ENCODE assay signal across 9 cellular contexts in genomic region chr17:18682671-18683070, GRCh38. TPM values are rescaled to one million over a fixed set of nuclear protein-coding genes. Genes with fewer than 3 reads are reported as not detected.
DNase-seq lines count a peak whose midpoint lies in the region; ATAC-seq and TF ChIP-seq lines count a peak whose summit lies in the region.
"Not testable (repeated sequence)": the region's sequence is repeated elsewhere in the genome, so short reads cannot be mapped to it uniquely, and the experiment has no call there.
"Had no signal": no experiment of that assay in that cellular context is flagged by ENCODE, and none has a peak within 500 bp of the region (broad histone marks: within the 10 kb centered on the region; RNA-seq: fewer than 3 reads in every experiment).

No MANE protein-coding gene starts in this region.

- not testable (repeated sequence) for H3K27me3 ChIP-seq in SJCRH30; duodenal mucosa (ENCODE audit: control insufficient read depth in 1 of 2, insufficient read depth in 2 of 2, low read length in 2 of 2); iPS-18a (ENCODE audit: control insufficient read depth, insufficient read depth, low read length); neural progenitor cell

- peak overlapping the region; percentile 57 for H3K4me2 ChIP-seq in neural progenitor cell

- not testable (repeated sequence) for H3K9me3 ChIP-seq in ES-I3 (ENCODE audit: control insufficient read depth, insufficient read depth, low read length); SJCRH30 (replicated peaks); duodenal mucosa (ENCODE audit: control insufficient read depth in 1 of 2, low read length in 2 of 2); iPS-18a (ENCODE audit: control insufficient read depth, low read depth, low read length); neural progenitor cell (ENCODE audit: low read depth)

- DNase-seq in SJCRH30 (peak in 1 of 2 experiments; percentile 51), superior temporal gyrus (ENCODE audit: extremely low spot score) (peak; percentile 51)
- not testable (repeated sequence) for DNase-seq in activated naive CD4-positive, alpha-beta T cell treated with anti-CD3 and anti-CD28 coated beads for 36 hours; neural progenitor cell (ENCODE audit: low spot score)

- not testable (repeated sequence) for H3K9me3 Mint-ChIP-seq in activated naive CD4-positive, alpha-beta T cell treated with anti-CD3 and anti-CD28 coated beads for 36 hours
- H3K9me3 Mint-ChIP-seq in neural progenitor cell = peaks cover 13% of the 10 kb centered on the region

- H3K4me1 Mint-ChIP-seq in activated naive CD4-positive, alpha-beta T cell treated with anti-CD3 and anti-CD28 coated beads for 36 hours (ENCODE audit: low read depth); neural progenitor cell: not testable (repeated sequence)

- intact Hi-C loops in activated naive CD4-positive, alpha-beta T cell treated with anti-CD3 and anti-CD28 coated beads for 36 hours (cut with micrococcal nuclease) = not testable (repeated sequence)

- H3K4me1 ChIP-seq in ES-I3 (ENCODE audit: insufficient read depth, low read length); SJCRH30; duodenal mucosa (ENCODE audit: control insufficient read depth in 1 of 2, insufficient read depth in 2 of 2, low read length in 2 of 2); iPS-18a (ENCODE audit: control insufficient read depth, low read depth, low read length); neural progenitor cell: not testable (repeated sequence)

- TF ChIP-seq CTCF in neural progenitor cell (IDR thresholded peaks at IDR 0.05) = not testable (repeated sequence)

- peak overlapping the region; percentile 99 for H3K4me3 ChIP-seq in SJCRH30
- H3K4me3 ChIP-seq in duodenal mucosa (ENCODE audit: low read depth in 1 of 2, low read length in 2 of 2) = peak overlapping the region; percentile 52 to 60
- H3K4me3 ChIP-seq in iPS-18a (ENCODE audit: low read length) = peak overlapping the region; percentile 24
- H3K4me3 ChIP-seq in neural progenitor cell = peak overlapping the region; percentile 67

- peak overlapping the region; percentile 78 for H3K4me3 Mint-ChIP-seq in activated naive CD4-positive, alpha-beta T cell treated with anti-CD3 and anti-CD28 coated beads for 36 hours
- H3K4me3 Mint-ChIP-seq in neural progenitor cell = peak overlapping the region; percentile 89

- not testable (repeated sequence) for H3K27ac Mint-ChIP-seq in activated naive CD4-positive, alpha-beta T cell treated with anti-CD3 and anti-CD28 coated beads for 36 hours; neural progenitor cell

- peak overlapping the region; percentile 55; the same call in 1 of the 2 replicates for H3K9ac ChIP-seq in ES-I3 (ENCODE audit: low read depth, low read length)
- not testable (repeated sequence) for H3K9ac ChIP-seq in duodenal mucosa (ENCODE audit: low read depth in 1 of 2, low read length in 2 of 2); iPS-18a (ENCODE audit: low read length); neural progenitor cell

- H4K20me1 ChIP-seq in neural progenitor cell (ENCODE audit: low read depth) = not testable (repeated sequence)

- H3K27me3 Mint-ChIP-seq in activated naive CD4-positive, alpha-beta T cell treated with anti-CD3 and anti-CD28 coated beads for 36 hours (ENCODE audit: low read depth); neural progenitor cell (ENCODE audit: insufficient read depth, low read depth): not testable (repeated sequence)

- not testable (repeated sequence) for H3F3A ChIP-seq in neural progenitor cell (ENCODE audit: low read depth)

- not testable (repeated sequence) for H2AFZ ChIP-seq in neural progenitor cell (replicated peaks)

- ATAC-seq in HG03097 (IDR thresholded peaks at IDR 0.05; ENCODE audit: low FRiP score, unreplicated experiment) = peak; percentile 11

- not testable (repeated sequence) for H3K36me3 ChIP-seq in ES-I3 (ENCODE audit: insufficient read depth, low read length); SJCRH30; duodenal mucosa (ENCODE audit: control insufficient read depth in 1 of 2, insufficient read depth in 2 of 2, low read length in 2 of 2); iPS-18a (ENCODE audit: control insufficient read depth, low read depth, low read length)
- peaks cover 18% of the 10 kb centered on the region for H3K36me3 ChIP-seq in neural progenitor cell

- peaks cover 25% of the 10 kb centered on the region for H3K79me2 ChIP-seq in neural progenitor cell (ENCODE audit: low read depth)

- peak overlapping the region; percentile 11; the same call in 1 of the 2 replicates for H3K27ac ChIP-seq in SJCRH30
- not testable (repeated sequence) for H3K27ac ChIP-seq in duodenal mucosa (ENCODE audit: low read depth, low read length); iPS-18a (ENCODE audit: low read length); neural progenitor cell

- H3K36me3 Mint-ChIP-seq in activated naive CD4-positive, alpha-beta T cell treated with anti-CD3 and anti-CD28 coated beads for 36 hours (ENCODE audit: low read depth) = peaks cover 15% of the 10 kb centered on the region
- H3K36me3 Mint-ChIP-seq in neural progenitor cell = peaks cover 19% of the 10 kb centered on the region

- CTCF ChIA-PET in activated naive CD4-positive, alpha-beta T cell treated with anti-CD3 and anti-CD28 coated beads for 36 hours (lab: Charles Lee) = not testable (repeated sequence)

RNA-seq across cellular contexts. Expression of gene FOXO3B, which starts 0.6 kb away (rescaled TPM):
- 28.4 TPM in 2 replicates for total RNA-seq in SJCRH30 (2014; rRNA removed; shearing (Covaris generic))
- total RNA-seq in activated naive CD4-positive, alpha-beta T cell treated with anti-CD3 and anti-CD28 coated beads for 36 hours = 1 to 10 TPM; 2.0 to 2.2 TPM
- total RNA-seq in neural progenitor cell (ENCODE audit: low replicate concordance) = 9.4 and 29.0 TPM in 2 replicates

RNA-seq across cellular contexts. Expression of gene TBC1D28, which starts 38.5 kb away (rescaled TPM):
- total RNA-seq in SJCRH30 (2014; rRNA removed; shearing (Covaris generic)) = 0.16 and 0.38 TPM in 2 replicates
- not detected for total RNA-seq in activated naive CD4-positive, alpha-beta T cell treated with anti-CD3 and anti-CD28 coated beads for 36 hours
- 0.09 TPM in 1 of 2 replicates, not detected in the other for total RNA-seq in neural progenitor cell (ENCODE audit: low replicate concordance)
- total RNA-seq: pancreas had no signal

Comparison
In these comparisons a context has a peak if more than half of its experiments do, and no peak if none do; other contexts are left out.
1. H3K4me3 ChIP-seq: peak in every context shown above with its lines; median percentile 99 in SJCRH30; 67 in neural progenitor cell; 56 in duodenal mucosa; 24 in iPS-18a.